ENCODE assay signal across 28 cellular contexts in genomic region chr4:10168151-10168550, GRCh38.
"Had no signal": no experiment of that assay in that cellular context is flagged by ENCODE, and none has a peak within 500 bp of the region (broad histone marks: within the 10 kb centered on the region; RNA-seq: fewer than 3 reads in every experiment).

No MANE protein-coding gene starts in this region.

- H3K4me1 ChIP-seq: neural progenitor cell had no signal

- H3K36me3 Mint-ChIP-seq: memory B cell; mesothelial cell of epicardium; naive thymus-derived CD4-positive, alpha-beta T cell; neural progenitor cell; type B pancreatic cell had no signal

- H2AFZ ChIP-seq: hepatocyte, neural progenitor cell, parathyroid adenoma had no signal

- H3K9me3 ChIP-seq: gastroesophageal sphincter, heart left ventricle, lower lobe of right lung, right lobe of liver, suprapubic skin, thyroid gland had no signal

- H3K36me3 ChIP-seq: gastroesophageal sphincter, heart left ventricle, lower lobe of right lung, neural progenitor cell, right lobe of liver, suprapubic skin, thyroid gland had no signal

- H3K4me2 ChIP-seq: hepatocyte, neural progenitor cell had no signal

- ATAC-seq: effector memory CD8-positive, alpha-beta T cell; esophagus mucosa; foreskin keratinocyte; gastroesophageal sphincter; heart left ventricle; left ventricle myocardium superior; lower lobe of right lung; naive thymus-derived CD4-positive, alpha-beta T cell; right lobe of liver; stimulated activated naive CD8-positive, alpha-beta T cell treated with anti-CD3 and anti-CD28 coated beads, Interleukin-15, amount 100 ng/mL, for 72 hours had no signal

- H3K4me1 Mint-ChIP-seq: memory B cell; stimulated activated naive CD8-positive, alpha-beta T cell treated with anti-CD3 and anti-CD28 coated beads, Interleukin-15, amount 100 ng/mL, for 72 hours had no signal

- H3K4me3 Mint-ChIP-seq: effector memory CD8-positive, alpha-beta T cell; memory B cell; mesothelial cell of epicardium; naive thymus-derived CD4-positive, alpha-beta T cell; nephron; neural progenitor cell; stimulated activated naive CD8-positive, alpha-beta T cell treated with anti-CD3 and anti-CD28 coated beads, Interleukin-15, amount 100 ng/mL, for 72 hours; type B pancreatic cell had no signal

- H3K27ac Mint-ChIP-seq: effector memory CD8-positive, alpha-beta T cell; memory B cell; mesothelial cell of epicardium; naive thymus-derived CD4-positive, alpha-beta T cell; nephron; neural progenitor cell; progenitor cell of endocrine pancreas; stimulated activated naive CD8-positive, alpha-beta T cell treated with anti-CD3 and anti-CD28 coated beads, Interleukin-15, amount 100 ng/mL, for 72 hours; type B pancreatic cell had no signal

- H3K79me2 ChIP-seq: hepatocyte, parathyroid adenoma had no signal

- H3K27me3 ChIP-seq: foreskin keratinocyte, gastroesophageal sphincter, heart left ventricle, hepatocyte, neural progenitor cell, right lobe of liver, suprapubic skin, thyroid gland had no signal

- DNase-seq: effector memory CD8-positive, alpha-beta T cell; foreskin keratinocyte; heart left ventricle; left ventricle myocardium superior; lower lobe of right lung; naive thymus-derived CD4-positive, alpha-beta T cell; right lobe of liver; small intestine; stimulated activated CD4-positive, alpha-beta T cell treated with anti-CD3 and anti-CD28 coated beads, Interleukin-12 subunit alpha, Interleukin-12 subunit beta, amount 100 ng/mL, for 4 hours; stimulated activated CD4-positive, alpha-beta T cell treated with anti-CD3 and anti-CD28 coated beads, Interleukin-1b, Interleukin-23, amount 100 ng/mL, for 48 hours; stimulated activated CD4-positive, alpha-beta T cell treated with anti-CD3 and anti-CD28 coated beads, Interleukin-4, amount 100 ng/mL, for 1 hour; stimulated activated CD8-positive, alpha-beta memory T cell treated with anti-CD3 and anti-CD28 coated beads, Interleukin-4, amount 100 ng/mL, for 48 hours; stimulated activated naive CD4-positive, alpha-beta T cell; stimulated activated naive CD8-positive, alpha-beta T cell treated with anti-CD3 and anti-CD28 coated beads, Interleukin-15, amount 100 ng/mL, for 72 hours; thyroid gland had no signal

- H3K9me3 Mint-ChIP-seq: effector memory CD8-positive, alpha-beta T cell; memory B cell; mesothelial cell of epicardium; naive thymus-derived CD4-positive, alpha-beta T cell; nephron; neural progenitor cell; stimulated activated naive CD8-positive, alpha-beta T cell treated with anti-CD3 and anti-CD28 coated beads, Interleukin-15, amount 100 ng/mL, for 72 hours; type B pancreatic cell had no signal

- H3K9ac ChIP-seq: neural progenitor cell, parathyroid adenoma had no signal

- H3K4me3 ChIP-seq: coronary artery, gastroesophageal sphincter, heart left ventricle, hepatocyte, lower lobe of right lung, neural progenitor cell, right lobe of liver, suprapubic skin, thyroid gland had no signal

- H3K27ac ChIP-seq: coronary artery, epithelial cell of prostate, foreskin keratinocyte, gastroesophageal sphincter, heart left ventricle, hepatocyte, lower lobe of right lung, neural progenitor cell, parathyroid adenoma, right lobe of liver, suprapubic skin, thyroid gland had no signal
